In the genomic region with DNA sequence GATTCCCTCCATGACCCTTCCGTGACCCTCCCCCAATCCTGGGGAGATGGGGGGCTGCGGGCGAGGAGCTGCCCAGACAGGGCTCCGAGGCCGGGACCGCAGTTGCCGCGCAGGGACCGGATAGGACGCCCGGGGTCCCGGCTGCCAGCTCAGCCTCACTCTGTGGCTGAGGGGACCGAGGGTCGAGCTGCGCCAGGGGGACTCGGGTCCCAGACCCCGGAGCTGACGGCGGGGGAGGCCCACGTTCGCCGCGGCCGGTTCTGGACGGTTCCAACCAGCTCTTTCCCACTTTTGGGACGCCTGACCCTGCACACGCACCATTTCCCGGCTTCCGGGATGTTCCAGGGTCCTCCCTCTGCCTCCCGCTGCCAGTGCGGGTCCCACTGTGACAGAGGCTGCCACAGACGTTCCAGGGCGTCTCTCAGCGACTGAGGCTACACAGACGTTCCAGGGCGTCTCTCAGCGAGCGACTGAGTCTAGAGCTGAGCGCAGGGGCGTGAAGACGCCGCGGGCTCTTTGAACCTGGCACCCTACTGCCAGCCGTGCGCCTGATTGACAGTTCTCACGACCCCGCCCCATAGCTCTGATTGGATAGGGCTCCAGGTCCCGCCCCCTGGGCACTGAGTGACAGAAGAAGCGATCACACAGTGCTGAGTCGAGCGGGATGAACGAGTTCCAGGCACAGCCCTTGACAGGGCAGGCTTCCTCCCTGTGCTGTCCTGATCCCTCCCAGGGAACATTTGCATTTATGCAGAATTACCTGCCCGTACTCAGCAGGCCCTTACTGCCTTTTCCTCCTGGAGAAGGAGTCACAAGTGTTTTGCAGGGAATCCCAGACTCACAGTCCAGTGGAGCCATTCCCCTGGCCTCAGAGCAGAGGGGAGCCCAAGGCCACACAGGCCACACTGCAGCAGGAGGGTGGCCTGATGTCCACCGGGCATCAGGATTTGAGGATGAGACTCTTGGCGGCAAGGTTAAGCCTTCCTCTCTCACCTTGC, we compare ENCODE assay signal across 8 cellular contexts. TPM values are rescaled to one million over a fixed set of nuclear protein-coding genes. Genes with fewer than 3 reads are reported as not detected.
DNase-seq lines count a peak whose midpoint lies in the region; ATAC-seq and TF ChIP-seq lines count a peak whose summit lies in the region.

A gene (minus strand): TSS at position 472 of the 998 bp plus-strand sequence. CDS start 151 bp downstream, at position 321.

- peak; percentile 29 to 78 for TF ChIP-seq POLR2A in vagina (IDR thresholded peaks at IDR 0.05)

- ATAC-seq in HG02610 (IDR thresholded peaks at IDR 0.05; ENCODE audit: unreplicated experiment): peak; percentile 95

- TF ChIP-seq CTCF in GM12864 (IDR thresholded peaks at IDR 0.05; ENCODE audit: low read depth, low read length, missing control alignments) (no peak), hepatocyte (IDR thresholded peaks at IDR 0.05; ENCODE audit: poor library complexity) (no peak), vagina (IDR thresholded peaks at IDR 0.05) (no peak)

- peak within 1 kb of the TSS; percentile 89 for H3K4me2 ChIP-seq in hepatocyte

- H3K27ac ChIP-seq in hepatocyte (peak within 1 kb of the TSS; percentile 91), rectal smooth muscle tissue (ENCODE audit: low read depth, low read length) (peak within 1 kb of the TSS; percentile 91), vagina (peak within 1 kb of the TSS; percentile 96)

- H3K9me2 ChIP-seq in hepatocyte (replicated peaks; ENCODE audit: insufficient read depth): no peaks in the 10 kb centered on the region

- H3K9ac ChIP-seq in rectal smooth muscle tissue (ENCODE audit: low read length): peak within 1 kb of the TSS; percentile 84

- H3K27me3 ChIP-seq in hepatocyte: no peaks in the 10 kb centered on the region
- no peaks in the 10 kb centered on the region for H3K27me3 ChIP-seq in rectal smooth muscle tissue (ENCODE audit: control insufficient read depth, insufficient read depth, low read length)
- no peaks in the 10 kb centered on the region for H3K27me3 ChIP-seq in vagina

- H3K36me3 ChIP-seq in hepatocyte (replicated peaks; ENCODE audit: insufficient read depth, low read depth) (no peaks in the 10 kb centered on the region), rectal smooth muscle tissue (ENCODE audit: control insufficient read depth, insufficient read depth, low read length) (no peaks in the 10 kb centered on the region), vagina (no peaks in the 10 kb centered on the region)

- H4K20me1 ChIP-seq in hepatocyte (ENCODE audit: insufficient read depth, poor library complexity, severe bottlenecking): no peaks in the 10 kb centered on the region

- H3K79me2 ChIP-seq in hepatocyte: peaks cover 15% of the 10 kb centered on the region

- H3K9me3 ChIP-seq in hepatocyte (ENCODE audit: low read depth): no peaks in the 10 kb centered on the region
- H3K9me3 ChIP-seq in vagina: no peaks in the 10 kb centered on the region

- peak within 1 kb of the TSS; percentile 98 for H3K4me3 ChIP-seq in GM12864 (ENCODE audit: low read depth, low read length)
- H3K4me3 ChIP-seq in hepatocyte: peak within 1 kb of the TSS; percentile 75
- peak within 1 kb of the TSS; percentile 95 for H3K4me3 ChIP-seq in rectal smooth muscle tissue (ENCODE audit: low read length)
- H3K4me3 ChIP-seq in vagina: peak within 1 kb of the TSS; percentile 87 to 95

- WGBS in hepatocyte (ENCODE audit: low lambda C conversion rate, missing lambda C conversion rate): 3% methylated on average over 55 of the region's 55 CpGs

- H2AFZ ChIP-seq in hepatocyte: peak within 1 kb of the TSS; percentile 79

- H3K4me1 ChIP-seq in hepatocyte (ENCODE audit: insufficient read depth): peaks cover 17% of the 10 kb centered on the region
- H3K4me1 ChIP-seq in rectal smooth muscle tissue (ENCODE audit: control insufficient read depth, insufficient read depth, low read length): peaks cover 6% of the 10 kb centered on the region
- peaks cover 21% of the 10 kb centered on the region for H3K4me1 ChIP-seq in vagina

- peak; percentile 94 for DNase-seq in GM12864 (ENCODE audit: low read depth)
- peak; percentile 95 for DNase-seq in NCI-H128 (lab: John Stamatoyannopoulos, UW; ENCODE audit: unreplicated experiment)
- DNase-seq in T-helper 9 cell: peak; percentile 92
- peak; percentile 97 for DNase-seq in astrocyte of the hippocampus (ENCODE audit: low read depth, low spot score)
- peak; percentile 98 for DNase-seq in hepatocyte (ENCODE audit: low spot score)
- peak; percentile 96 to 97 for DNase-seq in vagina (ENCODE audit: extremely low spot score in 2 of 2)

- intact Hi-C loops in vagina (cut with DNase I): no loop called here

RNA-seq across cellular contexts. Expression of the gene that starts here (rescaled TPM):
- total RNA-seq in hepatocyte: 4.0 and 5.7 TPM in 2 replicates
- 6.8 and 9.7 TPM in 2 replicates for polyA plus RNA-seq in hepatocyte
- total RNA-seq in vagina: 1.5 TPM

Comparison
In these comparisons a context has a peak if more than half of its experiments do, and no peak if none do; other contexts are left out.
1. Peak in every context shown above with its lines: DNase-seq, ATAC-seq, H3K4me3 ChIP-seq and H3K27ac ChIP-seq.